Comparison of ENCODE assay signal across 7 cellular contexts in genomic region chr20:2237059-2237458, GRCh38. TPM values are rescaled to one million over a fixed set of nuclear protein-coding genes. Genes with fewer than 3 reads are reported as not detected.
DNase-seq lines count a peak whose midpoint lies in the region; ATAC-seq, FAIRE-seq and TF ChIP-seq lines count a peak whose summit lies in the region.

No MANE protein-coding gene starts in this region.

- 0 out of 4 replicates have a peak overlapping the region, but pooled peaks of 1 of the 2 experiments have one; percentile 62 for H4K8ac ChIP-seq in IMR-90 (ENCODE audit: low read depth in 2 of 2, low read length in 2 of 2)

- TF ChIP-seq CTCF in IMR-90 (conservative IDR thresholded peaks at IDR 0.05; ENCODE audit: low read depth, low read length) (peak; percentile 28), astrocyte (IDR thresholded peaks at IDR 0.05; ENCODE audit: insufficient read depth, low read depth, low read length) (no peak), suprapubic skin (IDR thresholded peaks at IDR 0.05) (peak; percentile 3 to 72)

- H3K4me3 Mint-ChIP-seq in astrocyte (ENCODE audit: unreplicated experiment): no peak overlapping the region

- H3K36me3 Mint-ChIP-seq in astrocyte (ENCODE audit: low read depth, unreplicated experiment): no peaks in the 10 kb centered on the region

- H3K9ac ChIP-seq in IMR-90 (ENCODE audit: low read depth, low read length) (no peak overlapping the region), astrocyte (ENCODE audit: low read length) (peak overlapping the region; percentile 69)

- H3K14ac ChIP-seq in IMR-90 (replicated peaks; ENCODE audit: low read depth, low read length): no peak overlapping the region

- in situ Hi-C loops in IMR-90 (cut with MboI; ENCODE audit: low sequenced_read_pairs): no loop called here

- peak overlapping the region; percentile 62 for H2AK9ac ChIP-seq in IMR-90 (replicated peaks; ENCODE audit: low read depth, low read length, poor library complexity)

- H3K9me3 Mint-ChIP-seq in astrocyte (ENCODE audit: unreplicated experiment): no peaks in the 10 kb centered on the region

- H2AK5ac ChIP-seq in IMR-90 (ENCODE audit: low read depth, low read length): no peak overlapping the region

- H2BK20ac ChIP-seq in IMR-90 (ENCODE audit: low read depth, low read length): no peak overlapping the region; the same call in 1 of the 2 replicates

- H3K56ac ChIP-seq in IMR-90 (ENCODE audit: extremely low read depth, insufficient read depth, low read length): no peak overlapping the region

- ATAC-seq in IMR-90 (ENCODE audit: low read depth): peak; percentile 94
- no peak for ATAC-seq in HG02588 (IDR thresholded peaks at IDR 0.05; ENCODE audit: unreplicated experiment)

- 0 out of 2 replicates have a peak, but pooled peaks cover 3% of the 10 kb centered on the region for H3K9me1 ChIP-seq in IMR-90 (ENCODE audit: insufficient read depth, low read length)

- H3K4me1 Mint-ChIP-seq in astrocyte (ENCODE audit: low read depth, unreplicated experiment): peaks cover 6% of the 10 kb centered on the region

- H3K27me3 ChIP-seq in IMR-90 (ENCODE audit: control insufficient read depth, insufficient read depth, low read length): no peaks in the 10 kb centered on the region
- H3K27me3 ChIP-seq in astrocyte (ENCODE audit: insufficient read depth, low read length): peaks cover 18% of the 10 kb centered on the region
- no peaks in the 10 kb centered on the region for H3K27me3 ChIP-seq in suprapubic skin

- no peak overlapping the region for H4K5ac ChIP-seq in IMR-90 (ENCODE audit: low read depth, low read length)

- H3K4me1 ChIP-seq in IMR-90 (ENCODE audit: control insufficient read depth, insufficient read depth, low read length) (peaks cover 6% of the 10 kb centered on the region; the same call in 1 of the 2 replicates), astrocyte (ENCODE audit: insufficient read depth, low read length) (peaks cover 13% of the 10 kb centered on the region), suprapubic skin (peaks cover 19% of the 10 kb centered on the region)

- no peak overlapping the region for H4K91ac ChIP-seq in IMR-90 (ENCODE audit: insufficient read depth, low read depth, low read length)

- dilution Hi-C loops in IMR-90 (cut with HindIII; ENCODE audit: low sequenced_read_pairs, unreplicated experiment): no loop called here

- peak overlapping the region; percentile 5 for H3K27ac Mint-ChIP-seq in astrocyte (ENCODE audit: unreplicated experiment)

- H3K23ac ChIP-seq in IMR-90 (ENCODE audit: low read depth, low read length): no peak overlapping the region

- H2BK5ac ChIP-seq in IMR-90 (ENCODE audit: low read depth, low read length, poor library complexity, severe bottlenecking): peak overlapping the region; percentile 79

- CTCF ChIA-PET in IMR-90 (lab: Yijun Ruan, JAX): no interaction called here

- no TSS peak for BruUV-seq in IMR-90 (replicated peaks; lab: Mats Ljungman, UMichigan)

- no peak for TF ChIP-seq EP300 in suprapubic skin (IDR thresholded peaks at IDR 0.05)

- H3K36me3 ChIP-seq in IMR-90 (ENCODE audit: control insufficient read depth, insufficient read depth, low read length) (no peaks in the 10 kb centered on the region), astrocyte (ENCODE audit: insufficient read depth, low read length) (no peaks in the 10 kb centered on the region), suprapubic skin (no peaks in the 10 kb centered on the region)

- H3K4me2 ChIP-seq in IMR-90 (ENCODE audit: low read depth, low read length) (peak overlapping the region; percentile 21; the same call in 1 of the 2 replicates), astrocyte (ENCODE audit: low read length) (peak overlapping the region; percentile 78)

- H3K4me3 ChIP-seq in IMR-90 (ENCODE audit: insufficient read depth, low read depth, low read length) (no peak overlapping the region), astrocyte (ENCODE audit: insufficient read depth, low read depth, low read length) (no peak overlapping the region), suprapubic skin (no peak overlapping the region)

- peak; percentile 99 for FAIRE-seq in astrocyte (lab: Jason Lieb, UNC)

- H3K27ac ChIP-seq in IMR-90 (ENCODE audit: insufficient read depth, low read length): 0 out of 2 replicates have a peak overlapping the region, but pooled peaks have one; percentile 24
- H3K27ac ChIP-seq in astrocyte (ENCODE audit: low read depth, low read length): peak overlapping the region; percentile 75
- H3K27ac ChIP-seq in suprapubic skin: peak overlapping the region; percentile 71

- H2AFZ ChIP-seq in IMR-90 (replicated peaks; ENCODE audit: low read length, poor library complexity): peak overlapping the region; percentile 81
- peak overlapping the region; percentile 13 for H2AFZ ChIP-seq in astrocyte (ENCODE audit: low read depth, low read length)

- peaks cover 5% of the 10 kb centered on the region for H3K27me3 Mint-ChIP-seq in astrocyte (ENCODE audit: low read depth, unreplicated experiment)

- no peak overlapping the region for H3K18ac ChIP-seq in IMR-90 (ENCODE audit: low read depth, low read length)

- no peak for TF ChIP-seq RAD21 in IMR-90 (IDR thresholded peaks at IDR 0.05; ENCODE audit: low read length)

- no peaks in the 10 kb centered on the region for H3K9me3 ChIP-seq in IMR-90 (ENCODE audit: control insufficient read depth, insufficient read depth, low read length)
- no peaks in the 10 kb centered on the region for H3K9me3 ChIP-seq in astrocyte (ENCODE audit: insufficient read depth, low read depth, low read length)
- H3K9me3 ChIP-seq in suprapubic skin: no peaks in the 10 kb centered on the region

- intact Hi-C loops in IMR-90 (cut with micrococcal nuclease): no loop called here

- H2BK120ac ChIP-seq in IMR-90 (ENCODE audit: low read depth, low read length): peak overlapping the region; percentile 86; the same call in 1 of the 2 replicates

- no peak overlapping the region for H2BK15ac ChIP-seq in IMR-90 (ENCODE audit: low read depth, low read length)

- H4K20me1 ChIP-seq in IMR-90 (ENCODE audit: insufficient read depth, low read length): no peaks in the 10 kb centered on the region
- peaks cover 3% of the 10 kb centered on the region for H4K20me1 ChIP-seq in astrocyte (ENCODE audit: insufficient read depth, low read length)

- whole genome bisulfite sequencing in IMR-90 (ENCODE audit: extremely low coverage in 2 of 2, insufficient read length in 1 of 2), 2 experiments: 25% methylated on average over 9 of the region's 11 CpGs; no CpG with 5 or more reads in 1 of the 2 experiments
- 23% methylated on average over 11 of the region's 11 CpGs for WGBS in suprapubic skin

- no peaks in the 10 kb centered on the region for H3K79me1 ChIP-seq in IMR-90 (ENCODE audit: low read depth in 1 of 2, low read length in 2 of 2)

- no peak for TF ChIP-seq POLR2A in IMR-90 (IDR thresholded peaks at IDR 0.05; ENCODE audit: low read depth, low read length)
- TF ChIP-seq POLR2A in suprapubic skin (IDR thresholded peaks at IDR 0.05): no peak

- H3K79me2 ChIP-seq in astrocyte (ENCODE audit: insufficient read depth, low read length): no peaks in the 10 kb centered on the region

- H3K4ac ChIP-seq in IMR-90 (ENCODE audit: low read depth, low read length): no peak overlapping the region; the same call in 1 of the 2 replicates

- peak; percentile 95 for DNase-seq in IMR-90
- DNase-seq in astrocyte (ENCODE audit: low read depth): peak; percentile 100
- DNase-seq in islet precursor cell: peak; percentile 63
- DNase-seq in suprapubic skin (ENCODE audit: low spot score in 2 of 2): peak; percentile 77 to 89
- DNase-seq in activated CD4-positive, alpha-beta T cell treated with anti-CD3 and anti-CD28 coated beads, Interleukin-2, amount 50 U/mL, for 48 hours: no peak
- DNase-seq in NCI-H510A treated with DMSO at 0.1 percent for 48 hours (lab: John Stamatoyannopoulos, UW): no peak

- POLR2A ChIA-PET in IMR-90 (lab: Charles Lee; ENCODE audit: unreplicated experiment): interaction anchor here (0.6 kb wide), 2 partner anchors 12 to 32 kb away, joined by 3 to 4 read pairs; no protein-coding TSS in a partner anchor

TF ChIP-seq in IMR-90, 13 proteins besides CTCF, POLR2A, EP300 and RAD21:
- TF ChIP-seq BHLHE40 (IDR thresholded peaks at IDR 0.05; ENCODE audit: low read depth, low read length) (peak; percentile 96), NFE2L2 (IDR thresholded peaks at IDR 0.05; ENCODE audit: low read depth, low read length) (0 out of 2 replicates have a peak, but pooled peaks have one; percentile 15), CEBPB (IDR thresholded peaks at IDR 0.05; ENCODE audit: low read depth, low read length) (peak; percentile 26; the same call in 1 of the 2 replicates), MXI1 (IDR thresholded peaks at IDR 0.05; ENCODE audit: borderline replicate concordance, low read depth, low read length) (no peak), CHD1 (IDR thresholded peaks at IDR 0.05; ENCODE audit: low read depth, low read length) (no peak), MAZ (IDR thresholded peaks at IDR 0.05; ENCODE audit: borderline replicate concordance, low read depth, low read length) (peak; percentile 36; the same call in 1 of the 2 replicates), SMC3 (IDR thresholded peaks at IDR 0.05; ENCODE audit: low read depth, low read length) (no peak), RCOR1 (IDR thresholded peaks at IDR 0.05; ENCODE audit: insufficient replicate concordance, low read length) (peak; percentile 34), RFX5 (IDR thresholded peaks at IDR 0.05; ENCODE audit: low read depth, low read length) (no peak), FOS (IDR thresholded peaks at IDR 0.05; ENCODE audit: low read depth, low read length) (peak; percentile 33; the same call in 1 of the 2 replicates), MAFK (IDR thresholded peaks at IDR 0.05; ENCODE audit: low read depth, low read length) (peak; percentile 36; the same call in 1 of the 2 replicates)

RNA-seq across cellular contexts. Expression of gene TGM3, which starts 58.7 kb away (rescaled TPM):
- total RNA-seq in IMR-90 (2012; rRNA removed): not detected in 2 replicates
- polyA plus RNA-seq in IMR-90 (2012; rRNA removed): not detected in 2 replicates
- polyA plus RNA-seq in IMR-90 (2012; cell fraction: cytosol; rRNA removed): not detected in 2 replicates
- not detected in 2 replicates for polyA plus RNA-seq in IMR-90 (2012; cell fraction: nucleus; rRNA removed; ENCODE audit: low replicate concordance)
- total RNA-seq in astrocyte: not detected in 2 replicates
- 10 to 100 TPM; 24.9 to 56.5 (median 44.8) TPM for total RNA-seq in suprapubic skin

Comparison
In these comparisons a context has a peak if more than half of its experiments do, and no peak if none do; other contexts are left out.
1. DNase-seq: peak in IMR-90 (single experiment), astrocyte (single experiment), islet precursor cell (single experiment) and suprapubic skin (2 of 2); none in activated CD4-positive, alpha-beta T cell treated with anti-CD3 and anti-CD28 coated beads, Interleukin-2, amount 50 U/mL, for 48 hours (0 of 2) and NCI-H510A treated with DMSO at 0.1 percent for 48 hours (single experiment).
2. H3K27ac ChIP-seq: peak in every context shown above with its lines; median percentile 75 in astrocyte; 71 in suprapubic skin; 24 in IMR-90.
3. RNA of gene TGM3, which starts 58.7 kb away (total RNA-seq): 24.9 to 56.5 TPM in suprapubic skin; not detected in astrocyte and not detected in IMR-90; every median in the first group is over 10 times any median in the second.